ENCODE assay signal across 13 cellular contexts in genomic region chr21:28069446-28069845, GRCh38.
A peak's percentile ranks its signal among the peaks of the same experiment; 100 is the strongest.
DNase-seq lines count a peak whose midpoint lies in the region; ATAC-seq and TF ChIP-seq lines count a peak whose summit lies in the region.
"Had no signal": no experiment of that assay in that cellular context is flagged by ENCODE, and none has a peak within 500 bp of the region (broad histone marks: within the 10 kb centered on the region; RNA-seq: fewer than 3 reads in every experiment).

No MANE protein-coding gene starts in this region.

- WGBS in mammary epithelial cell (ENCODE audit: low coverage, missing lambda C conversion rate): 2% methylated on average over 5 of the region's 5 CpGs
- 25 to 40% methylated on average over 5 of the region's 5 CpGs for WGBS in aorta, 2 donors

- H3K4me1 ChIP-seq in mammary epithelial cell (ENCODE audit: insufficient read depth, low read length) (no peaks in the 10 kb centered on the region), breast epithelium (no peaks in the 10 kb centered on the region), aorta (ENCODE audit: control insufficient read depth in 1 of 2, insufficient read depth in 2 of 2, low read length in 2 of 2) (no peaks in the 10 kb centered on the region)

- intact Hi-C loops in mammary epithelial cell (cut with micrococcal nuclease): loop anchor here (5.0 kb wide), 1 partner anchor 678 kb away; no protein-coding TSS in a partner anchor
- intact Hi-C loops in breast epithelium (cut with DNase I; ENCODE audit: low total_unique reads): no loop called here
- intact Hi-C loops in aorta (cut with DNase I): loop anchor here in 1 of 2 donors (10.0 kb wide), 1 partner anchor 675 kb away; no protein-coding TSS in a partner anchor

- CTCF ChIA-PET in mammary epithelial cell (lab: Charles Lee; ENCODE audit: low non-redundant PET): no interaction called here

- no peaks in the 10 kb centered on the region for H3K79me2 ChIP-seq in mammary epithelial cell (ENCODE audit: insufficient read depth, low read length)

- in situ Hi-C loops in mammary epithelial cell (cut with MboI; ENCODE audit: low sequenced_read_pairs in 2 of 2): loop anchor here (25.0 kb wide), 1 partner anchor 668 kb away; no protein-coding TSS in a partner anchor

- DNase-seq in mammary epithelial cell (peak; percentile 38), breast epithelium (ENCODE audit: low spot score in 2 of 2) (no peak), SW480 (ENCODE audit: low spot score) (peak; percentile 39), glomerular visceral epithelial cell (ENCODE audit: extremely low spot score) (peak; percentile 25), smooth muscle cell of the brain vasculature (ENCODE audit: low read depth, low spot score) (peak; percentile 3), LoVo (ENCODE audit: low spot score) (no peak), aorta (no peak)
- DNase-seq: DMS153; effector memory CD8-positive, alpha-beta T cell; NCI-H1417 treated with DMSO at 0.1 percent for 48 hours; stimulated activated CD4-positive, alpha-beta T cell treated with anti-CD3 and anti-CD28 coated beads, Interleukin-2, amount 100 ng/mL, for 24 hours had no signal

- H3K27me3 ChIP-seq in mammary epithelial cell (ENCODE audit: insufficient read depth, low read length): no peaks in the 10 kb centered on the region
- H3K27me3 ChIP-seq in breast epithelium: no peaks in the 10 kb centered on the region
- H3K27me3 ChIP-seq in aorta (ENCODE audit: control insufficient read depth in 1 of 2, insufficient read depth in 2 of 2, low read length in 1 of 2): no peaks in the 10 kb centered on the region

- no peak overlapping the region for H3K27ac ChIP-seq in mammary epithelial cell (ENCODE audit: insufficient read depth, low read depth, low read length)
- H3K27ac ChIP-seq in breast epithelium: no peak overlapping the region
- H3K27ac ChIP-seq in aorta (ENCODE audit: low read depth in 1 of 2, low read length in 2 of 2): no peak overlapping the region
- H3K27ac ChIP-seq: 22Rv1 had no signal

- dilution Hi-C loops in mammary epithelial cell (cut with HindIII; ENCODE audit: low sequenced_read_pairs): no loop called here

- H3K36me3 ChIP-seq in mammary epithelial cell (ENCODE audit: insufficient read depth, low read length): no peaks in the 10 kb centered on the region
- no peaks in the 10 kb centered on the region for H3K36me3 ChIP-seq in breast epithelium
- H3K36me3 ChIP-seq in aorta (ENCODE audit: control insufficient read depth in 1 of 2, insufficient read depth in 2 of 2, low read length in 1 of 2): no peaks in the 10 kb centered on the region

- ATAC-seq in GM19324 (IDR thresholded peaks at IDR 0.05; ENCODE audit: low FRiP score, unreplicated experiment) (no peak), aorta (ENCODE audit: low FRiP score) (no peak)
- ATAC-seq: effector memory CD8-positive, alpha-beta T cell had no signal

- no peaks in the 10 kb centered on the region for H4K20me1 ChIP-seq in mammary epithelial cell (ENCODE audit: insufficient read depth, low read length)

- no peak overlapping the region for H2AFZ ChIP-seq in mammary epithelial cell (ENCODE audit: low read depth, low read length)

- H3K4me2 ChIP-seq in mammary epithelial cell (ENCODE audit: insufficient read depth, low read depth, low read length): peak overlapping the region; percentile 8

- H3K4me3 ChIP-seq in mammary epithelial cell (replicated peaks in 1 of 3; ENCODE audit: insufficient read depth in 1 of 3, low read depth in 2 of 3, low read length in 3 of 3) (no peak overlapping the region), breast epithelium (no peak overlapping the region), aorta (ENCODE audit: low read length in 2 of 2) (no peak overlapping the region)

- no peak for TF ChIP-seq CTCF in mammary epithelial cell (conservative IDR thresholded peaks at IDR 0.05 in 1 of 2, IDR thresholded peaks at IDR 0.05 in 1 of 2; ENCODE audit: extremely low read depth in 1 of 2, insufficient read depth in 1 of 2, low read depth in 1 of 2, low read length in 2 of 2)
- no peak for TF ChIP-seq CTCF in breast epithelium (IDR thresholded peaks at IDR 0.05)

- no peak for TF ChIP-seq POLR2A in breast epithelium (IDR thresholded peaks at IDR 0.05)

- no peaks in the 10 kb centered on the region for H3K9me3 ChIP-seq in mammary epithelial cell (replicated peaks; ENCODE audit: insufficient read depth, low read length)
- no peaks in the 10 kb centered on the region for H3K9me3 ChIP-seq in breast epithelium
- H3K9me3 ChIP-seq in aorta (ENCODE audit: control insufficient read depth, low read length): no peaks in the 10 kb centered on the region

- BruUV-seq in mammary epithelial cell (replicated peaks; lab: Mats Ljungman, UMichigan): no TSS peak

- H3K9ac ChIP-seq in mammary epithelial cell (ENCODE audit: insufficient read depth, low read length): no peak overlapping the region

Comparison
In these comparisons a context has a peak if more than half of its experiments do, and no peak if none do; other contexts are left out.
1. DNase-seq: peak in mammary epithelial cell (single experiment), SW480 (single experiment), glomerular visceral epithelial cell (single experiment) and smooth muscle cell of the brain vasculature (single experiment); none in breast epithelium (0 of 2), LoVo (single experiment) and aorta (0 of 2).